In genomic region chr4:55444822-55445221, GRCh38 we compare ENCODE assay signal across 8 cellular contexts. TPM values are rescaled to one million over a fixed set of nuclear protein-coding genes. Genes with fewer than 3 reads are reported as not detected.
DNase-seq lines count a peak whose midpoint lies in the region; ATAC-seq and TF ChIP-seq lines count a peak whose summit lies in the region.

No MANE protein-coding gene starts in this region.

- H3K4me1 ChIP-seq in HEK293 (ENCODE audit: control insufficient read depth, insufficient read depth, low read length), result no peaks in the 10 kb centered on the region

- H3K27me3 ChIP-seq in BJ (ENCODE audit: control insufficient read depth, insufficient read depth, low read length), result no peaks in the 10 kb centered on the region
- H3K27me3 ChIP-seq in WERI-Rb-1 (ENCODE audit: insufficient read depth, low read depth, severe bottlenecking), result no peaks in the 10 kb centered on the region
- no peaks in the 10 kb centered on the region for H3K27me3 ChIP-seq in kidney epithelial cell (ENCODE audit: control insufficient read depth, insufficient read depth, low read length)

- H3K27ac ChIP-seq in HEK293 (ENCODE audit: extremely low read depth, low read depth, low read length) (no peak overlapping the region), WERI-Rb-1 (no peak overlapping the region)

- ATAC-seq in HG02571 (IDR thresholded peaks at IDR 0.05; ENCODE audit: unreplicated experiment), result no peak

- DNase-seq in BJ (ENCODE audit: low read depth) (no peak), WERI-Rb-1 (no peak), kidney epithelial cell (ENCODE audit: low read depth) (no peak), AML-193 (lab: John Stamatoyannopoulos, UW) (no peak), ureter (ENCODE audit: low spot score) (no peak)
- DNase-seq in activated CD4-positive, alpha-beta T cell treated with anti-CD3 and anti-CD28 coated beads for 1 hour, result no peak

- POLR2A ChIA-PET in BJ (lab: Charles Lee), result no interaction called here
- POLR2A ChIA-PET in HEK293 (lab: Yijun Ruan, JAX), result no interaction called here

- H3K9me3 ChIP-seq in HEK293 (ENCODE audit: control insufficient read depth, insufficient read depth, low read depth, low read length) (no peaks in the 10 kb centered on the region), WERI-Rb-1 (ENCODE audit: severe bottlenecking) (no peaks in the 10 kb centered on the region)

- CTCF ChIA-PET in BJ (lab: Yijun Ruan, JAX), result interaction anchor here (1.1 to 2.7 kb wide), 5 partner anchors 9 to 291 kb away, joined by 3 to 11 read pairs (median 7); partner anchors contain the start of gene SRD5A3
- CTCF ChIA-PET in HEK293 (lab: Yijun Ruan, JAX), result interaction anchor here (0.6 to 1.2 kb wide), 5 partner anchors 12 to 421 kb away, joined by 3 to 5 read pairs (median 3); partner anchors contain the start of gene SRD5A3

- peaks cover under 1% of the 10 kb centered on the region for H3K36me3 ChIP-seq in BJ (ENCODE audit: control insufficient read depth, insufficient read depth, low read length)
- H3K36me3 ChIP-seq in HEK293 (ENCODE audit: control insufficient read depth in 2 of 2, insufficient read depth in 1 of 2, low read length in 2 of 2), result peaks cover 5 to 69% of the 10 kb centered on the region in 2 experiments; a peak in 2 of 3 replicates
- H3K36me3 ChIP-seq in WERI-Rb-1, result peaks cover 58% of the 10 kb centered on the region
- no peaks in the 10 kb centered on the region for H3K36me3 ChIP-seq in kidney epithelial cell (ENCODE audit: control insufficient read depth, insufficient read depth, low read length)

- H3K4me3 ChIP-seq in BJ (ENCODE audit: low read depth, low read length), result no peak overlapping the region
- no peak overlapping the region for H3K4me3 ChIP-seq in HEK293 (ENCODE audit: low read depth, low read length)
- H3K4me3 ChIP-seq in WERI-Rb-1 (ENCODE audit: low read depth, low read length), result no peak overlapping the region
- no peak overlapping the region for H3K4me3 ChIP-seq in kidney epithelial cell (ENCODE audit: low read depth, low read length)

- TF ChIP-seq CTCF in BJ (IDR thresholded peaks at IDR 0.05; ENCODE audit: insufficient read depth, low read depth, low read length), result peak; percentile 49
- TF ChIP-seq CTCF in HEK293 (tag by site-specific recombination; IDR thresholded peaks at IDR 0.05), result no peak
- TF ChIP-seq CTCF in WERI-Rb-1 (IDR thresholded peaks at IDR 0.05; ENCODE audit: low read depth, low read length), result peak; percentile 43; the same call in 1 of the 2 replicates
- TF ChIP-seq CTCF in kidney epithelial cell (IDR thresholded peaks at IDR 0.05; ENCODE audit: insufficient read depth, low read length, poor library complexity, severe bottlenecking), result peak; percentile 34

TF ChIP-seq in HEK293, 187 proteins besides CTCF, POLR2A, EP300 and RAD21:
- TF ChIP-seq ZNF654 (tag by site-specific recombination; IDR thresholded peaks at IDR 0.05; ENCODE audit: low read depth), result peak; percentile 29
- no peak for TF ChIP-seq BCL11A (tag by site-specific recombination; IDR thresholded peaks at IDR 0.05; ENCODE audit: low read depth)

RNA-seq across cellular contexts. Expression of gene TMEM165, which starts 49.1 kb away (rescaled TPM):
- polyA plus RNA-seq in BJ (2011; rRNA removed), result 129 and 152 TPM in 2 replicates
- 170 and 196 TPM in 2 replicates for polyA minus RNA-seq in BJ (2011; rRNA and poly(A)+ RNA removed)
- total RNA-seq in kidney epithelial cell, result 129 and 159 TPM in 2 replicates
- 188 TPM for total RNA-seq in ureter
